ENCODE assay signal across 24 cellular contexts in the genomic region with DNA sequence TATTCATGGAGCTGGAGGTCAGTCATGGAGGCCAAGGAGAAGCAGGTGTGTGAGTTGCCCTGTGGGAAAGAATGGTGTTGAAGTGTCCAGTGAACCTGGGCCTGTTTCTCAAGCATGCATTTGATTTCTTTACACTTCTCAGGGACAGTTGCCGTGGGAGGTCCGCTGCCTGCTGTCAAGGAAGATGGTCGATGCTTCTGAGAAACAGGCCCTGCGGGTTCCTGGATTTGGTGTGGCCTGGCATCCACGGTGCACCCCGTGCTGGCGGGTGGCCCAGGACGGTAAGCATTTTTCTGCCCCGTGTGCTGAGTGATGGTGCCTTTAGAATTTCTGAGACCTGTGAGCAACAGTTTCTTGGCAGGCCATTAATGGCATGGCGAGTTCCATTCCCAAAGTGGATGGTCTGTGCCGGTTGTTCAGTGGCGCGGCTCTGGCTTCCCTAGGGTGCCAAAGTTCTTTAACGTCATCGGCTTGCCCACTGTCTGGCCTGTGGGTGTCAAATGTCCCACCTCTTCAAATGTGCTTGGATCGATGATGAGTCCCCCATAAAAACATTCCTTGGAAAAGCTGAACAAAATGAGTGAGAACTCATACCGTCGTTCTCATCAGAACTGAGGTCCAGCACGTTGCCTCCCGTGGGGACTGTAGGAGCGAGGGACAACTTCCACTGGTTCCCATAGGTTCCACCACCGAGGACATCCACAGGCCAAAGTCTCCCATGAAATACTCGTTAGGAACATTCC.
DNase-seq lines count a peak whose midpoint lies in the region; ATAC-seq, FAIRE-seq and TF ChIP-seq lines count a peak whose summit lies in the region.
"Had no signal": no experiment of that assay in that cellular context is flagged by ENCODE, and none has a peak within 500 bp of the region (broad histone marks: within the 10 kb centered on the region; RNA-seq: fewer than 3 reads in every experiment).

No MANE protein-coding gene starts in this region.

- H3K4me1 ChIP-seq in BLaER1, result no peaks in the 10 kb centered on the region
- no peaks in the 10 kb centered on the region for H3K4me1 ChIP-seq in HepG2 (ENCODE audit: insufficient read depth, low read length)
- H3K4me1 ChIP-seq: heart left ventricle, left lung had no signal

- ATAC-seq in HepG2, result no peak
- ATAC-seq in sciatic nerve, result no peak
- ATAC-seq: activated T-helper 17 cell treated with anti-CD3 and anti-CD28 coated beads, Interleukin-2, amount 50 U/mL, for 72 hours; heart left ventricle; left lung; natural killer cell treated with Interleukin-12 subunit alpha and Interleukin-12 subunit beta and Interleukin-15 and Interleukin-18, amount 100 ng/mL, for 72 hours had no signal

- peaks cover 10% of the 10 kb centered on the region; the same call in 1 of the 2 replicates for H3K27me3 Mint-ChIP-seq in HFFc6 (ENCODE audit: insufficient read depth)
- H3K27me3 Mint-ChIP-seq: activated naive CD8-positive, alpha-beta T cell; activated T-helper 17 cell treated with anti-CD3 and anti-CD28 coated beads, Interleukin-2, amount 50 U/mL, for 72 hours; natural killer cell treated with Interleukin-12 subunit alpha and Interleukin-12 subunit beta and Interleukin-15 and Interleukin-18, amount 100 ng/mL, for 72 hours had no signal

- H2AFZ ChIP-seq in HepG2 (ENCODE audit: low read length), result no peak overlapping the region

- H3K36me3 ChIP-seq in BLaER1 (peaks cover 100% of the 10 kb centered on the region), HepG2 (replicated peaks in 1 of 2; ENCODE audit: control insufficient read depth in 1 of 2, insufficient read depth in 2 of 2, low read length in 2 of 2) (peaks cover 47 to 99% of the 10 kb centered on the region in 2 experiments)

- H3K79me2 ChIP-seq in HepG2 (ENCODE audit: insufficient read depth, low read length), result no peaks in the 10 kb centered on the region

- H3K27ac ChIP-seq in BLaER1 (no peak overlapping the region), HepG2 (ENCODE audit: extremely low read length, insufficient read depth, low read length) (no peak overlapping the region)
- H3K27ac ChIP-seq: epithelial cell of prostate, heart left ventricle, left lung, ovary, WERI-Rb-1 had no signal

- POLR2A ChIA-PET in HepG2 (lab: Yijun Ruan, JAX), result no interaction called here

- TF ChIP-seq EP300 in HepG2 (IDR thresholded peaks at IDR 0.05; ENCODE audit: low read depth in 2 of 2, low read length in 2 of 2) (no peak), HepG2 (CRISPR knock-in tag; IDR thresholded peaks at IDR 0.05; ENCODE audit: borderline replicate concordance) (no peak)

- FAIRE-seq in HepG2 (lab: Jason Lieb, UNC) (no peak), D721Med (lab: Jason Lieb, UNC) (no peak)
- FAIRE-seq: astrocyte had no signal

- no peaks in the 10 kb centered on the region for H4K20me1 ChIP-seq in BLaER1
- no peaks in the 10 kb centered on the region; the same call in 1 of the 2 replicates for H4K20me1 ChIP-seq in HepG2 (ENCODE audit: insufficient read depth, low read length)

- H3K9ac ChIP-seq in BLaER1 (no peak overlapping the region), HepG2 (ENCODE audit: insufficient read depth, low read depth, low read length) (no peak overlapping the region)

- TF ChIP-seq CTCF in HFFc6 (IDR thresholded peaks at IDR 0.05), result no peak
- TF ChIP-seq CTCF in HepG2 (CRISPR knock-in tag; IDR thresholded peaks at IDR 0.05), result no peak
- TF ChIP-seq CTCF in D721Med (IDR thresholded peaks at IDR 0.05; ENCODE audit: insufficient read depth, missing control alignments), result no peak

- DNase-seq in HFFc6 (no peak), HepG2 (ENCODE audit: low spot score) (no peak), sciatic nerve (ENCODE audit: low spot score) (peak; percentile 15), superior temporal gyrus (ENCODE audit: extremely low spot score) (no peak), D721Med (ENCODE audit: insufficient read length, low spot score) (no peak), NCI-H2029 (lab: John Stamatoyannopoulos, UW) (no peak), epidermal melanocyte (ENCODE audit: insufficient read length, low spot score) (no peak)
- DNase-seq: activated CD4-positive, alpha-beta T cell treated with anti-CD3 and anti-CD28 coated beads, Interleukin-2, amount 50 U/mL, for 1 hour; C1 segment of cervical spinal cord; central memory CD4-positive, alpha-beta T cell; left lung; NCI-H2081 treated with DMSO at 0.1 percent for 48 hours; NCI-H446; NCI-H82; OCI-M1; WERI-Rb-1 had no signal

- H3K27me3 ChIP-seq in BLaER1, result peaks cover 2% of the 10 kb centered on the region; the same call in 1 of the 2 replicates
- H3K27me3 ChIP-seq in HepG2 (ENCODE audit: control insufficient read depth in 1 of 2, insufficient read depth in 2 of 2, low read length in 2 of 2), result no peaks in the 10 kb centered on the region
- H3K27me3 ChIP-seq: heart left ventricle, left lung, ovary had no signal

- peaks cover 100% of the 10 kb centered on the region for H3K36me3 Mint-ChIP-seq in HFFc6 (ENCODE audit: low read depth)

- H3K4me3 Mint-ChIP-seq in HFFc6, result peak overlapping the region; percentile 24; the same call in 1 of the 2 replicates
- H3K4me3 Mint-ChIP-seq: activated naive CD8-positive, alpha-beta T cell; activated T-helper 17 cell treated with anti-CD3 and anti-CD28 coated beads, Interleukin-2, amount 50 U/mL, for 72 hours; natural killer cell treated with Interleukin-12 subunit alpha and Interleukin-12 subunit beta and Interleukin-15 and Interleukin-18, amount 100 ng/mL, for 72 hours had no signal

- 67% methylated on average over 14 of the region's 23 CpGs for WGBS in HepG2 (ENCODE audit: low lambda C conversion rate)

- no TSS peak for BruUV-seq in HepG2 (replicated peaks; lab: Mats Ljungman, UMichigan)

- in situ Hi-C loops in HepG2 (cut with HindIII; ENCODE audit: extremely low pct_ligation_motif_present, low pct_unique_long_range_greater_than_20kb), result no loop called here

- H3K4me3 ChIP-seq in BLaER1 (peak overlapping the region; percentile 45), HepG2 (replicated peaks in 1 of 3; ENCODE audit: insufficient read depth in 1 of 3, low read depth in 2 of 3, low read length in 3 of 3) (no peak overlapping the region)
- H3K4me3 ChIP-seq: heart left ventricle, left lung, ovary had no signal

- H3K9me3 ChIP-seq in BLaER1, result peaks cover 100% of the 10 kb centered on the region
- peaks cover 100% of the 10 kb centered on the region for H3K9me3 ChIP-seq in HepG2 (ENCODE audit: low read length)

- no peak for TF ChIP-seq POLR2A in HepG2 (IDR thresholded peaks at IDR 0.05; ENCODE audit: insufficient read depth in 1 of 2, low read depth in 2 of 2, low read length in 2 of 2)

- intact Hi-C loops in HepG2 (cut with micrococcal nuclease; ENCODE audit: unreplicated experiment) (no loop called here), sciatic nerve (cut with DNase I) (loop anchor here (10.0 kb wide), 1 partner anchor 267 kb away; no protein-coding TSS in a partner anchor)

- peaks cover 100% of the 10 kb centered on the region for H3K9me3 Mint-ChIP-seq in HFFc6

- no peak for TF ChIP-seq RAD21 in HepG2 (CRISPR knock-in tag; IDR thresholded peaks at IDR 0.05)

- CTCF ChIA-PET in HepG2 (lab: Yijun Ruan, JAX; ENCODE audit: low intra/inter-chr PET ratio, low total read pairs), result no interaction called here

- H3K4me2 ChIP-seq in BLaER1 (no peak overlapping the region), HepG2 (ENCODE audit: low read depth, low read length) (no peak overlapping the region)

- H3K4me1 Mint-ChIP-seq in HFFc6 (ENCODE audit: low read depth), result no peaks in the 10 kb centered on the region
- H3K4me1 Mint-ChIP-seq: activated T-helper 17 cell treated with anti-CD3 and anti-CD28 coated beads, Interleukin-2, amount 50 U/mL, for 72 hours had no signal

- H3K27ac Mint-ChIP-seq in HFFc6, result no peak overlapping the region
- H3K27ac Mint-ChIP-seq: activated naive CD8-positive, alpha-beta T cell; activated T-helper 17 cell treated with anti-CD3 and anti-CD28 coated beads, Interleukin-2, amount 50 U/mL, for 72 hours; natural killer cell treated with Interleukin-12 subunit alpha and Interleukin-12 subunit beta and Interleukin-15 and Interleukin-18, amount 100 ng/mL, for 72 hours had no signal

TF ChIP-seq in HepG2, 621 proteins besides CTCF, POLR2A, EP300 and RAD21:
- TF ChIP-seq FOXK2 (IDR thresholded peaks at IDR 0.05), result no peak
- peak; percentile 100 for TF ChIP-seq ZNF274 (CRISPR knock-in tag; IDR thresholded peaks at IDR 0.05)
- no peak for TF ChIP-seq LCORL (IDR thresholded peaks at IDR 0.05)
- TF ChIP-seq LCORL (CRISPR knock-in tag; IDR thresholded peaks at IDR 0.05), result no peak
- no peak for TF ChIP-seq GLI4 (CRISPR knock-in tag; IDR thresholded peaks at IDR 0.05; ENCODE audit: borderline replicate concordance)
